Comparison of ENCODE assay signal across 26 cellular contexts in genomic region chr1:72224506-72224905, GRCh38.
"Had no signal": no experiment of that assay in that cellular context is flagged by ENCODE, and none has a peak within 500 bp of the region (broad histone marks: within the 10 kb centered on the region; RNA-seq: fewer than 3 reads in every experiment).

No MANE protein-coding gene starts in this region.

- H3K27me3 ChIP-seq: colonic mucosa, dorsolateral prefrontal cortex, esophagus muscularis mucosa, esophagus squamous epithelium, foreskin keratinocyte, gastrocnemius medialis, gastroesophageal sphincter, heart left ventricle, heart right ventricle, hepatocyte had no signal

- H3K9me3 ChIP-seq: colonic mucosa, esophagus muscularis mucosa, esophagus squamous epithelium, gastrocnemius medialis, gastroesophageal sphincter, heart left ventricle, heart right ventricle had no signal

- H3K27ac ChIP-seq: colonic mucosa, coronary artery, dorsolateral prefrontal cortex, epithelial cell of prostate, esophagus muscularis mucosa, esophagus squamous epithelium, foreskin keratinocyte, gastrocnemius medialis, gastroesophageal sphincter, heart left ventricle, heart right ventricle, hepatocyte had no signal

- ATAC-seq: effector memory CD8-positive, alpha-beta T cell; esophagus mucosa; foreskin keratinocyte; gastrocnemius medialis; gastroesophageal sphincter; heart left ventricle; heart right ventricle had no signal

- H3K36me3 ChIP-seq: colonic mucosa, esophagus muscularis mucosa, esophagus squamous epithelium, gastrocnemius medialis, gastroesophageal sphincter, heart left ventricle, heart right ventricle had no signal

- H3K4me1 ChIP-seq: colonic mucosa, esophagus squamous epithelium, foreskin keratinocyte, heart left ventricle, heart right ventricle had no signal

- H3K79me2 ChIP-seq: hepatocyte had no signal

- FAIRE-seq: endothelial cell of umbilical vein had no signal

- H3K4me2 ChIP-seq: hepatocyte had no signal

- H2AFZ ChIP-seq: hepatocyte had no signal

- DNase-seq: colonic mucosa; cortex of kidney; dermis blood vessel endothelial cell; dorsolateral prefrontal cortex; effector CD4-positive, alpha-beta T cell; effector CD8-positive, alpha-beta T cell; effector memory CD4-positive, alpha-beta T cell; effector memory CD8-positive, alpha-beta T cell; endodermal cell; erythroblast; esophagus squamous epithelium; foreskin fibroblast; foreskin keratinocyte; foreskin melanocyte; gastrocnemius medialis; glutamatergic neuron; head of caudate nucleus; heart left ventricle; heart right ventricle had no signal

- H3K4me3 ChIP-seq: colonic mucosa, coronary artery, dorsolateral prefrontal cortex, esophagus muscularis mucosa, esophagus squamous epithelium, gastrocnemius medialis, gastroesophageal sphincter, heart left ventricle, heart right ventricle, hepatocyte had no signal
